Comparison of ENCODE assay signal across 1 cellular context in the genomic region with DNA sequence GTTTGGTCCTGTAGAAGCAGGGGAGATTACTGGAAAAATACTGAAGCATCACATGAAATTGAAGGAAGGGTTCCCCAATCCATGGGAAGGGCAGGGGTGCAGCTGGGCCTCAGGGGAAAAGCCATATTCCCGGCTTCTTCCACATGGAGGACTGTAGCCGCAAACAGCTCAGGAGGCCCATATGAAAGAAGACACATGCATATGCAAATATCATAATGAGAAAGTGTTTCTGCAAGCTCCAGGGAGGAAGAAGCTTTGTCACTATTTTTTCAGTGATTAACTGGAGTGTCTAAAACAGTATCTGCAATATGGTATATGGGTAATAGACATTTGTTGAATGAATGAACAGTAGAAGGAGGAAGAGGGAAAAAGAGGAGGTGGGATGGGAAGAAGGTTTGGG.
TF ChIP-seq lines count a peak whose summit lies in the region.

No MANE protein-coding gene starts in this region.

TF ChIP-seq in IMR-90, 13 proteins besides CTCF, POLR2A, EP300 and RAD21 (continued from another document):
- TF ChIP-seq, protein P1, sequence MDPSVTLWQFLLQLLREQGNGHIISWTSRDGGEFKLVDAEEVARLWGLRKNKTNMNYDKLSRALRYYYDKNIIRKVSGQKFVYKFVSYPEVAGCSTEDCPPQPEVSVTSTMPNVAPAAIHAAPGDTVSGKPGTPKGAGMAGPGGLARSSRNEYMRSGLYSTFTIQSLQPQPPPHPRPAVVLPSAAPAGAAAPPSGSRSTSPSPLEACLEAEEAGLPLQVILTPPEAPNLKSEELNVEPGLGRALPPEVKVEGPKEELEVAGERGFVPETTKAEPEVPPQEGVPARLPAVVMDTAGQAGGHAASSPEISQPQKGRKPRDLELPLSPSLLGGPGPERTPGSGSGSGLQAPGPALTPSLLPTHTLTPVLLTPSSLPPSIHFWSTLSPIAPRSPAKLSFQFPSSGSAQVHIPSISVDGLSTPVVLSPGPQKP (IDR thresholded peaks at IDR 0.05; ENCODE audit: borderline replicate concordance, low read depth, low read length) = no peak
- TF ChIP-seq MXI1 (IDR thresholded peaks at IDR 0.05; ENCODE audit: borderline replicate concordance, low read depth, low read length) = no peak
- no peak for TF ChIP-seq NFE2L2 (IDR thresholded peaks at IDR 0.05; ENCODE audit: low read depth, low read length)
- TF ChIP-seq, protein P2, sequence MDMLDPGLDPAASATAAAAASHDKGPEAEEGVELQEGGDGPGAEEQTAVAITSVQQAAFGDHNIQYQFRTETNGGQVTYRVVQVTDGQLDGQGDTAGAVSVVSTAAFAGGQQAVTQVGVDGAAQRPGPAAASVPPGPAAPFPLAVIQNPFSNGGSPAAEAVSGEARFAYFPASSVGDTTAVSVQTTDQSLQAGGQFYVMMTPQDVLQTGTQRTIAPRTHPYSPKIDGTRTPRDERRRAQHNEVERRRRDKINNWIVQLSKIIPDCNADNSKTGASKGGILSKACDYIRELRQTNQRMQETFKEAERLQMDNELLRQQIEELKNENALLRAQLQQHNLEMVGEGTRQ (IDR thresholded peaks at IDR 0.05; ENCODE audit: low read depth, low read length) = no peak
- no peak for TF ChIP-seq BHLHE40 (IDR thresholded peaks at IDR 0.05; ENCODE audit: low read depth, low read length)
- TF ChIP-seq CEBPB (IDR thresholded peaks at IDR 0.05; ENCODE audit: low read depth, low read length) = no peak
- no peak for TF ChIP-seq SMC3 (IDR thresholded peaks at IDR 0.05; ENCODE audit: low read depth, low read length)
